ENCODE assay signal across 14 cellular contexts in genomic region chr14:22978487-22978837, GRCh38. TPM values are rescaled to one million over a fixed set of nuclear protein-coding genes. Genes with fewer than 3 reads are reported as not detected.
A peak's percentile ranks its signal among the peaks of the same experiment; 100 is the strongest.
DNase-seq lines count a peak whose midpoint lies in the region; FAIRE-seq and TF ChIP-seq lines count a peak whose summit lies in the region.
"Had no signal": no experiment of that assay in that cellular context is flagged by ENCODE, and none has a peak within 500 bp of the region (broad histone marks: within the 10 kb centered on the region; RNA-seq: fewer than 3 reads in every experiment).

No MANE protein-coding gene starts in this region.

- WGBS in H9 (ENCODE audit: extremely low coverage, insufficient read length, low lambda C conversion rate) = no CpG with 5 or more reads among the region's 3 CpGs

- peak overlapping the region; percentile 10; the same call in 1 of the 2 replicates for H3K4ac ChIP-seq in H9 (ENCODE audit: low read depth, low read length)

- H4K91ac ChIP-seq in H9 (ENCODE audit: insufficient read length, low read depth, low read length) = peak overlapping the region; percentile 56

- H3K14ac ChIP-seq in H9 (ENCODE audit: insufficient read depth, low read length) = no peak overlapping the region

- no peak for FAIRE-seq in astrocyte (lab: Jason Lieb, UNC)
- no peak for FAIRE-seq in keratinocyte (lab: Jason Lieb, UNC)

- H3K4me1 Mint-ChIP-seq in H9 (peaks cover 45 to 55% of the 10 kb centered on the region in 2 experiments), astrocyte (ENCODE audit: low read depth, unreplicated experiment) (peaks cover 60% of the 10 kb centered on the region), endothelial cell (ENCODE audit: unreplicated experiment) (peaks cover 27% of the 10 kb centered on the region)

- no peak overlapping the region for H2AK5ac ChIP-seq in H9 (ENCODE audit: insufficient read length, low read length)

- H2BK12ac ChIP-seq in H9 (ENCODE audit: insufficient read length, low read depth, low read length) = no peak overlapping the region

- peak overlapping the region; percentile 77 for H3K4me3 ChIP-seq in astrocyte (ENCODE audit: insufficient read depth, low read depth, low read length)
- peak overlapping the region; percentile 65 to 95 (median 80) for H3K4me3 ChIP-seq in keratinocyte (ENCODE audit: control insufficient read depth in 2 of 3, extremely low read depth in 1 of 3, insufficient read depth in 2 of 3, low read depth in 1 of 3, low read length in 3 of 3)
- H3K4me3 ChIP-seq in subcutaneous abdominal adipose tissue (ENCODE audit: low read depth in 1 of 5, low read length in 5 of 5) = no peak overlapping the region

- H3K27ac ChIP-seq in H9 (ENCODE audit: insufficient read length, low read depth, low read length) (peak overlapping the region; percentile 77), astrocyte (ENCODE audit: low read depth, low read length) (peak overlapping the region; percentile 71), keratinocyte (ENCODE audit: control insufficient read depth, insufficient read depth, low read length) (peak overlapping the region; percentile 95), subcutaneous abdominal adipose tissue (ENCODE audit: low read depth, low read length) (peak overlapping the region; percentile 79)

- H2BK15ac ChIP-seq in H9 (ENCODE audit: low read depth, low read length) = no peak overlapping the region

- H2BK20ac ChIP-seq in H9 (ENCODE audit: low read depth, low read length, poor library complexity, severe bottlenecking) = no peak overlapping the region

- intact Hi-C loops in posterior vena cava (cut with DNase I) = loop anchor here in 1 of 2 donors (5.0 kb wide), 1 partner anchor 41 kb away; no protein-coding TSS in a partner anchor

- H3K9ac ChIP-seq in H9 (ENCODE audit: extremely low read depth, insufficient read length, low read length) (no peak overlapping the region), astrocyte (ENCODE audit: low read length) (peak overlapping the region; percentile 80), keratinocyte (ENCODE audit: control insufficient read depth, extremely low read depth, insufficient read depth, low read length) (peak overlapping the region; percentile 92), subcutaneous abdominal adipose tissue (ENCODE audit: low read length in 5 of 5) (peak overlapping the region in 2 of 5 donors; percentile 35 to 37)

- H3K9me3 ChIP-seq in H9 (ENCODE audit: control insufficient read depth, low read depth, low read length) (no peaks in the 10 kb centered on the region), astrocyte (ENCODE audit: insufficient read depth, low read depth, low read length) (no peaks in the 10 kb centered on the region), keratinocyte (ENCODE audit: control insufficient read depth, low read depth, low read length) (no peaks in the 10 kb centered on the region), subcutaneous abdominal adipose tissue (ENCODE audit: control insufficient read depth in 5 of 5, low read length in 5 of 5) (no peaks in the 10 kb centered on the region)

- H3K27me3 Mint-ChIP-seq in H9 (ENCODE audit: low read depth) = no peaks in the 10 kb centered on the region; the same call in 1 of the 2 replicates
- H3K27me3 Mint-ChIP-seq in astrocyte (ENCODE audit: low read depth, unreplicated experiment) = no peaks in the 10 kb centered on the region
- peaks cover 21% of the 10 kb centered on the region for H3K27me3 Mint-ChIP-seq in endothelial cell (ENCODE audit: unreplicated experiment)
- H3K27me3 Mint-ChIP-seq: activated CD4-positive, alpha-beta T cell treated with anti-CD3 and anti-CD28 coated beads for 36 hours had no signal

- peak overlapping the region; percentile 45 for H3K18ac ChIP-seq in H9 (ENCODE audit: insufficient read length, low read depth, low read length)

- H3K27me3 ChIP-seq in H9 (ENCODE audit: insufficient read depth, low read length) = no peaks in the 10 kb centered on the region
- no peaks in the 10 kb centered on the region for H3K27me3 ChIP-seq in astrocyte (ENCODE audit: insufficient read depth, low read length)
- H3K27me3 ChIP-seq in keratinocyte (ENCODE audit: control insufficient read depth, extremely low read depth, insufficient read depth, low read length) = no peaks in the 10 kb centered on the region
- no peaks in the 10 kb centered on the region for H3K27me3 ChIP-seq in subcutaneous abdominal adipose tissue (ENCODE audit: control insufficient read depth in 5 of 5, insufficient read depth in 4 of 5, low read length in 5 of 5)

- H3K4me3 Mint-ChIP-seq in H9 (peak overlapping the region; percentile 51 to 70), astrocyte (ENCODE audit: unreplicated experiment) (peak overlapping the region; percentile 92), endothelial cell (ENCODE audit: unreplicated experiment) (no peak overlapping the region)
- H3K4me3 Mint-ChIP-seq: activated CD4-positive, alpha-beta T cell treated with anti-CD3 and anti-CD28 coated beads for 36 hours; activated naive CD4-positive, alpha-beta T cell treated with anti-CD3 and anti-CD28 coated beads for 36 hours; stimulated activated memory B cell treated with anti-CD40 and anti-IgM and Interleukin-4, amounts not matched to agents 10 μg/mL and 1 μg/mL and 100 μg/mL, for 72 hours had no signal

- H2AFZ ChIP-seq in H9 (ENCODE audit: low read length) (no peak overlapping the region), astrocyte (ENCODE audit: low read depth, low read length) (no peak overlapping the region), keratinocyte (ENCODE audit: control insufficient read depth, low read length) (no peak overlapping the region)

- no peak overlapping the region for H3K56ac ChIP-seq in H9 (ENCODE audit: insufficient read length, low read depth, low read length)

- H3K4me1 ChIP-seq in H9 (ENCODE audit: insufficient read depth, low read length) (peaks cover 20% of the 10 kb centered on the region), astrocyte (ENCODE audit: insufficient read depth, low read length) (peaks cover 49% of the 10 kb centered on the region), keratinocyte (ENCODE audit: control insufficient read depth, extremely low read depth, insufficient read depth, low read length) (peaks cover 53% of the 10 kb centered on the region), subcutaneous abdominal adipose tissue (ENCODE audit: control insufficient read depth in 5 of 5, insufficient read depth in 5 of 5, low read length in 5 of 5) (peaks cover 7 to 65% (median 59%) of the 10 kb centered on the region in 5 donors)

- no peak overlapping the region for H4K8ac ChIP-seq in H9 (replicated peaks; ENCODE audit: insufficient read length, low read depth, low read length)

- 0 out of 2 replicates have a peak, but pooled peaks cover 2% of the 10 kb centered on the region for H3K79me2 ChIP-seq in H9 (ENCODE audit: insufficient read depth, low read length)
- peaks cover 51% of the 10 kb centered on the region for H3K79me2 ChIP-seq in astrocyte (ENCODE audit: insufficient read depth, low read length)
- H3K79me2 ChIP-seq in keratinocyte (ENCODE audit: control insufficient read depth, insufficient read depth, low read length) = peaks cover 55% of the 10 kb centered on the region

- H2BK120ac ChIP-seq in H9 (ENCODE audit: low read depth, low read length, poor library complexity, severe bottlenecking) = no peak overlapping the region

- H4K5ac ChIP-seq in H9 (ENCODE audit: insufficient read length, low read depth, low read length) = no peak overlapping the region

- no peak overlapping the region for H2BK5ac ChIP-seq in H9 (ENCODE audit: insufficient read length, low read length)

- H3K36me3 ChIP-seq in astrocyte (ENCODE audit: insufficient read depth, low read length) = peaks cover 20% of the 10 kb centered on the region
- H3K36me3 ChIP-seq in keratinocyte (ENCODE audit: control insufficient read depth in 2 of 2, extremely low read depth in 1 of 2, insufficient read depth in 2 of 2, low read length in 2 of 2) = peaks cover 25 to 54% of the 10 kb centered on the region in 2 experiments
- H3K36me3 ChIP-seq in subcutaneous abdominal adipose tissue (ENCODE audit: control insufficient read depth in 5 of 5, insufficient read depth in 5 of 5, low read length in 5 of 5) = no peaks in the 10 kb centered on the region

- peaks cover 3% of the 10 kb centered on the region for H4K20me1 ChIP-seq in H9 (ENCODE audit: control insufficient read depth, insufficient read depth, insufficient read length)
- H4K20me1 ChIP-seq in astrocyte (ENCODE audit: insufficient read depth, low read length) = peaks cover 57% of the 10 kb centered on the region
- H4K20me1 ChIP-seq in keratinocyte (ENCODE audit: control insufficient read depth, extremely low read depth, insufficient read depth, low read length) = peaks cover 3% of the 10 kb centered on the region

- no peak overlapping the region for H3T11ph ChIP-seq in H9 (ENCODE audit: low read length)

- peaks cover 17% of the 10 kb centered on the region for H3K23me2 ChIP-seq in H9 (ENCODE audit: insufficient read length, low read depth, low read length, poor library complexity, severe bottlenecking)

- no peak for TF ChIP-seq CTCF in H9 (conservative IDR thresholded peaks at IDR 0.05)
- TF ChIP-seq CTCF in astrocyte (IDR thresholded peaks at IDR 0.05; ENCODE audit: insufficient read depth, low read depth, low read length) = no peak
- no peak for TF ChIP-seq CTCF in keratinocyte (optimal IDR thresholded peaks at IDR 0.05 in 1 of 3, IDR thresholded peaks at IDR 0.05 in 1 of 3, conservative IDR thresholded peaks at IDR 0.05 in 1 of 3; ENCODE audit: extremely low read depth in 1 of 3, insufficient read depth in 2 of 3, low read length in 3 of 3)
- TF ChIP-seq CTCF in endothelial cell (IDR thresholded peaks at IDR 0.05; ENCODE audit: unreplicated experiment) = no peak

- peak overlapping the region; percentile 96 to 100 (median 98); a peak in 6 of 7 replicates for H3K27ac Mint-ChIP-seq in H9
- H3K27ac Mint-ChIP-seq in astrocyte (ENCODE audit: unreplicated experiment) = peak overlapping the region; percentile 97
- no peak overlapping the region for H3K27ac Mint-ChIP-seq in endothelial cell (ENCODE audit: unreplicated experiment)
- H3K27ac Mint-ChIP-seq: activated CD4-positive, alpha-beta T cell treated with anti-CD3 and anti-CD28 coated beads for 36 hours; activated naive CD4-positive, alpha-beta T cell treated with anti-CD3 and anti-CD28 coated beads for 36 hours; stimulated activated memory B cell treated with anti-CD40 and anti-IgM and Interleukin-4, amounts not matched to agents 10 μg/mL and 1 μg/mL and 100 μg/mL, for 72 hours had no signal

- peaks cover 19 to 62% (median 59%) of the 10 kb centered on the region in 3 experiments; a peak in 6 of 7 replicates for H3K36me3 Mint-ChIP-seq in H9 (ENCODE audit: insufficient read depth in 1 of 3, low read depth in 3 of 3)
- peaks cover 29% of the 10 kb centered on the region for H3K36me3 Mint-ChIP-seq in astrocyte (ENCODE audit: low read depth, unreplicated experiment)
- peaks cover 20% of the 10 kb centered on the region for H3K36me3 Mint-ChIP-seq in endothelial cell (ENCODE audit: low read depth, unreplicated experiment)
- H3K36me3 Mint-ChIP-seq: stimulated activated memory B cell treated with anti-CD40 and anti-IgM and Interleukin-4, amounts not matched to agents 10 μg/mL and 1 μg/mL and 100 μg/mL, for 72 hours had no signal

- dilution Hi-C loops in keratinocyte (cut with MboI; ENCODE audit: extremely low pct_ligation_motif_present, low sequenced_read_pairs) = no loop called here

- H3K4me2 ChIP-seq in H9 (ENCODE audit: insufficient read depth, insufficient read length, low read length) (peak overlapping the region; percentile 28), astrocyte (ENCODE audit: low read length) (peak overlapping the region; percentile 97), keratinocyte (ENCODE audit: control insufficient read depth, extremely low read depth, insufficient read depth, low read depth, low read length) (peak overlapping the region; percentile 96)

- no peaks in the 10 kb centered on the region for H3K79me1 ChIP-seq in H9 (ENCODE audit: insufficient read depth, low read depth, low read length, poor library complexity, severe bottlenecking)

- H3K9me3 Mint-ChIP-seq in H9 = no peaks in the 10 kb centered on the region
- H3K9me3 Mint-ChIP-seq in astrocyte (ENCODE audit: unreplicated experiment) = no peaks in the 10 kb centered on the region
- no peaks in the 10 kb centered on the region for H3K9me3 Mint-ChIP-seq in endothelial cell (ENCODE audit: unreplicated experiment)
- H3K9me3 Mint-ChIP-seq: activated naive CD4-positive, alpha-beta T cell treated with anti-CD3 and anti-CD28 coated beads for 36 hours; stimulated activated memory B cell treated with anti-CD40 and anti-IgM and Interleukin-4, amounts not matched to agents 10 μg/mL and 1 μg/mL and 100 μg/mL, for 72 hours had no signal

- H3K23ac ChIP-seq in H9 (ENCODE audit: insufficient read length, low read depth, low read length) = no peak overlapping the region

- no peaks in the 10 kb centered on the region for H3K9me1 ChIP-seq in keratinocyte (ENCODE audit: control insufficient read depth, extremely low read depth, insufficient read depth, low read length)

- DNase-seq in H9 = no peak
- DNase-seq in astrocyte (ENCODE audit: low read depth) = no peak
- no peak for DNase-seq in keratinocyte (ENCODE audit: low read depth, low spot score)
- no peak for DNase-seq in posterior vena cava (ENCODE audit: low spot score)
- no peak for DNase-seq in COLO668 (lab: John Stamatoyannopoulos, UW; ENCODE audit: unreplicated experiment)
- no peak for DNase-seq in endothelial cell (ENCODE audit: low spot score)
- no peak for DNase-seq in NCI-H128 (lab: John Stamatoyannopoulos, UW; ENCODE audit: unreplicated experiment)
- DNase-seq: activated CD4-positive, alpha-beta T cell treated with anti-CD3 and anti-CD28 coated beads for 36 hours; activated naive CD4-positive, alpha-beta T cell treated with anti-CD3 and anti-CD28 coated beads for 36 hours; GDM1; NCI-H1417; stimulated activated CD4-positive, alpha-beta T cell treated with anti-CD3 and anti-CD28 coated beads, Interleukin-12 subunit alpha, Interleukin-12 subunit beta, amount 100 ng/mL, for 4 hours had no signal

RNA-seq across cellular contexts. Expression of gene AJUBA, which starts 3.9 kb away (rescaled TPM):
- total RNA-seq in H9 (2021) (44.3 and 44.9 TPM in 2 replicates), astrocyte (117 and 146 TPM in 2 replicates), posterior vena cava (1 to 10 TPM; 5.1 to 6.4 TPM), endothelial cell (ENCODE audit: unreplicated experiment) (7.2 TPM)
- 128 to 206 TPM (median 157 TPM) in 3 replicates for polyA plus RNA-seq in keratinocyte
- 22.0 TPM for polyA plus RNA-seq in keratinocyte (2011; ENCODE audit: low read depth)
- polyA plus RNA-seq in keratinocyte (2011; cell fraction: cytosol; rRNA removed) = 81.7 and 183 TPM in 2 replicates
- 187 and 224 TPM in 2 replicates for polyA plus RNA-seq in keratinocyte (2011; cell fraction: nucleus; rRNA removed)
- polyA plus RNA-seq in keratinocyte (2012; ENCODE audit: low replicate concordance) = 93.6 and 129 TPM in 2 replicates
- 310 to 512 TPM (median 327 TPM) in 3 replicates for polyA minus RNA-seq in keratinocyte
- polyA minus RNA-seq in keratinocyte (2011; cell fraction: cytosol; rRNA and poly(A)+ RNA removed) = 141 TPM
- 116 and 187 TPM in 2 replicates for polyA minus RNA-seq in keratinocyte (2011; cell fraction: nucleus; rRNA and poly(A)+ RNA removed)

RNA-seq across cellular contexts. Expression of gene HAUS4, which starts 21.6 kb away (rescaled TPM):
- total RNA-seq in H9 (2021) (62.7 and 66.3 TPM in 2 replicates), astrocyte (6.6 and 10.4 TPM in 2 replicates), posterior vena cava (10 to 100 TPM; 18.0 to 29.2 TPM), endothelial cell (ENCODE audit: unreplicated experiment) (35.5 TPM)
- polyA plus RNA-seq in keratinocyte = 16.6 to 25.5 TPM (median 23.6 TPM) in 3 replicates
- polyA plus RNA-seq in keratinocyte (2011; ENCODE audit: low read depth) = 53.5 TPM
- 13.2 and 14.7 TPM in 2 replicates for polyA plus RNA-seq in keratinocyte (2011; cell fraction: cytosol; rRNA removed)
- polyA plus RNA-seq in keratinocyte (2011; cell fraction: nucleus; rRNA removed) = 14.5 and 18.2 TPM in 2 replicates
- 18.4 and 25.0 TPM in 2 replicates for polyA plus RNA-seq in keratinocyte (2012; ENCODE audit: low replicate concordance)
- 9.4 to 22.7 TPM (median 13.8 TPM) in 3 replicates for polyA minus RNA-seq in keratinocyte
- 6.1 TPM for polyA minus RNA-seq in keratinocyte (2011; cell fraction: cytosol; rRNA and poly(A)+ RNA removed)
- polyA minus RNA-seq in keratinocyte (2011; cell fraction: nucleus; rRNA and poly(A)+ RNA removed) = 4.1 and 8.9 TPM in 2 replicates

RNA-seq across cellular contexts. Expression of gene C14orf93, which starts 31.5 kb away (rescaled TPM):
- total RNA-seq in H9 (2021) (6.9 and 8.2 TPM in 2 replicates), astrocyte (3.6 and 3.8 TPM in 2 replicates), posterior vena cava (1 to 10 TPM; 3.8 to 5.7 TPM), endothelial cell (ENCODE audit: unreplicated experiment) (9.0 TPM)
- 6.4 to 8.5 TPM (median 7.7 TPM) in 3 replicates for polyA plus RNA-seq in keratinocyte
- polyA plus RNA-seq in keratinocyte (2011; ENCODE audit: low read depth) = 2.1 TPM
- 5.7 and 7.2 TPM in 2 replicates for polyA plus RNA-seq in keratinocyte (2011; cell fraction: cytosol; rRNA removed)
- polyA plus RNA-seq in keratinocyte (2011; cell fraction: nucleus; rRNA removed) = 7.3 and 12.4 TPM in 2 replicates
- polyA plus RNA-seq in keratinocyte (2012; ENCODE audit: low replicate concordance) = 4.2 and 6.3 TPM in 2 replicates
- 4.7 to 15.0 TPM (median 14.0 TPM) in 3 replicates for polyA minus RNA-seq in keratinocyte
- 2.7 TPM for polyA minus RNA-seq in keratinocyte (2011; cell fraction: cytosol; rRNA and poly(A)+ RNA removed)
- polyA minus RNA-seq in keratinocyte (2011; cell fraction: nucleus; rRNA and poly(A)+ RNA removed) = 1.9 and 2.9 TPM in 2 replicates

RNA-seq across cellular contexts. Expression of gene PRMT5, which starts 49.3 kb away (rescaled TPM):
- total RNA-seq in H9 (2021) (141 and 147 TPM in 2 replicates), astrocyte (84.2 and 91.6 TPM in 2 replicates), posterior vena cava (10 to 100 TPM; 44.9 to 45.9 TPM), endothelial cell (ENCODE audit: unreplicated experiment) (57.9 TPM)
- 241 to 271 TPM (median 266 TPM) in 3 replicates for polyA plus RNA-seq in keratinocyte
- 72.9 TPM for polyA plus RNA-seq in keratinocyte (2011; ENCODE audit: low read depth)
- polyA plus RNA-seq in keratinocyte (2011; cell fraction: cytosol; rRNA removed) = 202 and 233 TPM in 2 replicates
- 242 and 322 TPM in 2 replicates for polyA plus RNA-seq in keratinocyte (2011; cell fraction: nucleus; rRNA removed)
- 114 and 250 TPM in 2 replicates for polyA plus RNA-seq in keratinocyte (2012; ENCODE audit: low replicate concordance)
- polyA minus RNA-seq in keratinocyte = 276 to 326 TPM (median 308 TPM) in 3 replicates
- 151 TPM for polyA minus RNA-seq in keratinocyte (2011; cell fraction: cytosol; rRNA and poly(A)+ RNA removed)
- polyA minus RNA-seq in keratinocyte (2011; cell fraction: nucleus; rRNA and poly(A)+ RNA removed) = 80.1 and 161 TPM in 2 replicates

RNA-seq across cellular contexts. Expression of gene PSMB5, which starts 56.2 kb away (rescaled TPM):
- total RNA-seq in H9 (2021) (252 and 253 TPM in 2 replicates), astrocyte (232 and 239 TPM in 2 replicates), posterior vena cava (10 to 100 TPM; 71.5 to 78.8 TPM), endothelial cell (ENCODE audit: unreplicated experiment) (177 TPM)
- 285 to 349 TPM (median 292 TPM) in 3 replicates for polyA plus RNA-seq in keratinocyte
- polyA plus RNA-seq in keratinocyte (2011; ENCODE audit: low read depth) = 57.4 TPM
- polyA plus RNA-seq in keratinocyte (2011; cell fraction: cytosol; rRNA removed) = 249 and 261 TPM in 2 replicates
- polyA plus RNA-seq in keratinocyte (2011; cell fraction: nucleus; rRNA removed) = 195 and 203 TPM in 2 replicates
- polyA plus RNA-seq in keratinocyte (2012; ENCODE audit: low replicate concordance) = 178 and 212 TPM in 2 replicates
- polyA minus RNA-seq in keratinocyte = 128 to 263 TPM (median 217 TPM) in 3 replicates
- polyA minus RNA-seq in keratinocyte (2011; cell fraction: cytosol; rRNA and poly(A)+ RNA removed) = 240 TPM
- 73.9 and 89.0 TPM in 2 replicates for polyA minus RNA-seq in keratinocyte (2011; cell fraction: nucleus; rRNA and poly(A)+ RNA removed)

Comparison
In these comparisons a context has a peak if more than half of its experiments do, and no peak if none do; other contexts are left out.
1. H3K4me2 ChIP-seq: peak in every context shown above with its lines; median percentile 97 in astrocyte; 96 in keratinocyte; 28 in H9.
2. H3K4me3 ChIP-seq: peak in astrocyte (single experiment) and keratinocyte (3 of 3); none in subcutaneous abdominal adipose tissue (0 of 5).
3. Peak in every context shown above with its lines, with median percentiles within 50 percentile points of each other: H3K27ac ChIP-seq.